ENCODE assay signal across 1 cellular context in genomic region chr12:75334384-75335030, GRCh38.
A peak's percentile ranks its signal among the peaks of the same experiment; 100 is the strongest.
TF ChIP-seq lines count a peak whose summit lies in the region.

Gene GLIPR1L1, plus strand, starts transcription at chr12:75334670. Its CDS starts 59 bp downstream, at chr12:75334729.

TF ChIP-seq in HepG2, 621 proteins besides CTCF, POLR2A, EP300 and RAD21 (continued from another document and continues in another):
- TF ChIP-seq, protein P1, sequence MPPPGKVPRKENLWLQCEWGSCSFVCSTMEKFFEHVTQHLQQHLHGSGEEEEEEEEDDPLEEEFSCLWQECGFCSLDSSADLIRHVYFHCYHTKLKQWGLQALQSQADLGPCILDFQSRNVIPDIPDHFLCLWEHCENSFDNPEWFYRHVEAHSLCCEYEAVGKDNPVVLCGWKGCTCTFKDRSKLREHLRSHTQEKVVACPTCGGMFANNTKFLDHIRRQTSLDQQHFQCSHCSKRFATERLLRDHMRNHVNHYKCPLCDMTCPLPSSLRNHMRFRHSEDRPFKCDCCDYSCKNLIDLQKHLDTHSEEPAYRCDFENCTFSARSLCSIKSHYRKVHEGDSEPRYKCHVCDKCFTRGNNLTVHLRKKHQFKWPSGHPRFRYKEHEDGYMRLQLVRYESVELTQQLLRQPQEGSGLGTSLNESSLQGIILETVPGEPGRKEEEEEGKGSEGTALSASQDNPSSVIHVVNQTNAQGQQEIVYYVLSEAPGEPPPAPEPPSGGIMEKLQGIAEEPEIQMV (CRISPR knock-in tag; IDR thresholded peaks at IDR 0.05; ENCODE audit: low read depth) = no peak
- TF ChIP-seq YEATS4 (CRISPR knock-in tag; IDR thresholded peaks at IDR 0.05; ENCODE audit: borderline replicate concordance) (no peak), CCDC6 (CRISPR knock-in tag; IDR thresholded peaks at IDR 0.05) (no peak), AKNA (CRISPR knock-in tag; IDR thresholded peaks at IDR 0.05; ENCODE audit: borderline replicate concordance) (no peak), CHD4 (IDR thresholded peaks at IDR 0.05; ENCODE audit: borderline replicate concordance, low read length) (no peak), FOSL1 (CRISPR knock-in tag; IDR thresholded peaks at IDR 0.05; ENCODE audit: borderline replicate concordance) (no peak), LCORL (IDR thresholded peaks at IDR 0.05) (no peak), LCORL (CRISPR knock-in tag; IDR thresholded peaks at IDR 0.05) (0 out of 2 replicates have a peak, but pooled peaks have one; percentile 31), MTF1 (CRISPR knock-in tag; IDR thresholded peaks at IDR 0.05) (no peak), THAP9 (CRISPR knock-in tag; IDR thresholded peaks at IDR 0.05; ENCODE audit: borderline replicate concordance) (no peak), ZBTB39 (CRISPR knock-in tag; IDR thresholded peaks at IDR 0.05) (no peak), ZNF563 (CRISPR knock-in tag; IDR thresholded peaks at IDR 0.05) (no peak), ZNF589 (CRISPR knock-in tag; conservative IDR thresholded peaks at IDR 0.05) (no peak), NCOA5 (CRISPR knock-in tag; IDR thresholded peaks at IDR 0.05) (no peak), ZBTB43 (CRISPR knock-in tag; conservative IDR thresholded peaks at IDR 0.05) (no peak), PHB2 (IDR thresholded peaks at IDR 0.05; ENCODE audit: partially characterized antibody) (no peak), U2AF1 (optimal IDR thresholded peaks at IDR 0.05; ENCODE audit: low read depth, low read length) (no peak), HDAC2 (CRISPR knock-in tag; IDR thresholded peaks at IDR 0.05) (no peak), MEIS2 (CRISPR knock-in tag; IDR thresholded peaks at IDR 0.05) (no peak), HNRNPH1 (optimal IDR thresholded peaks at IDR 0.05; ENCODE audit: low read depth, low read length) (no peak), ZNF263 (CRISPR knock-in tag; IDR thresholded peaks at IDR 0.05) (no peak), ZNF780A (CRISPR knock-in tag; IDR thresholded peaks at IDR 0.05) (no peak), ZNF543 (CRISPR knock-in tag; IDR thresholded peaks at IDR 0.05) (no peak), CERS6 (CRISPR knock-in tag; IDR thresholded peaks at IDR 0.05) (no peak), ZNF256 (CRISPR knock-in tag; conservative IDR thresholded peaks at IDR 0.05) (no peak), ZNF260 (CRISPR knock-in tag; IDR thresholded peaks at IDR 0.05; ENCODE audit: borderline replicate concordance, low read depth) (no peak), SIX1 (CRISPR knock-in tag; IDR thresholded peaks at IDR 0.05; ENCODE audit: borderline replicate concordance) (no peak), CENPT (CRISPR knock-in tag; IDR thresholded peaks at IDR 0.05; ENCODE audit: low read depth) (no peak), NFIC (IDR thresholded peaks at IDR 0.05; ENCODE audit: low read length) (no peak), ZNF446 (CRISPR knock-in tag; IDR thresholded peaks at IDR 0.05) (no peak), ZNF512B (CRISPR knock-in tag; IDR thresholded peaks at IDR 0.05; ENCODE audit: borderline replicate concordance) (no peak), ZNF326 (CRISPR knock-in tag; IDR thresholded peaks at IDR 0.05; ENCODE audit: borderline replicate concordance) (no peak)
- TF ChIP-seq, protein P2, sequence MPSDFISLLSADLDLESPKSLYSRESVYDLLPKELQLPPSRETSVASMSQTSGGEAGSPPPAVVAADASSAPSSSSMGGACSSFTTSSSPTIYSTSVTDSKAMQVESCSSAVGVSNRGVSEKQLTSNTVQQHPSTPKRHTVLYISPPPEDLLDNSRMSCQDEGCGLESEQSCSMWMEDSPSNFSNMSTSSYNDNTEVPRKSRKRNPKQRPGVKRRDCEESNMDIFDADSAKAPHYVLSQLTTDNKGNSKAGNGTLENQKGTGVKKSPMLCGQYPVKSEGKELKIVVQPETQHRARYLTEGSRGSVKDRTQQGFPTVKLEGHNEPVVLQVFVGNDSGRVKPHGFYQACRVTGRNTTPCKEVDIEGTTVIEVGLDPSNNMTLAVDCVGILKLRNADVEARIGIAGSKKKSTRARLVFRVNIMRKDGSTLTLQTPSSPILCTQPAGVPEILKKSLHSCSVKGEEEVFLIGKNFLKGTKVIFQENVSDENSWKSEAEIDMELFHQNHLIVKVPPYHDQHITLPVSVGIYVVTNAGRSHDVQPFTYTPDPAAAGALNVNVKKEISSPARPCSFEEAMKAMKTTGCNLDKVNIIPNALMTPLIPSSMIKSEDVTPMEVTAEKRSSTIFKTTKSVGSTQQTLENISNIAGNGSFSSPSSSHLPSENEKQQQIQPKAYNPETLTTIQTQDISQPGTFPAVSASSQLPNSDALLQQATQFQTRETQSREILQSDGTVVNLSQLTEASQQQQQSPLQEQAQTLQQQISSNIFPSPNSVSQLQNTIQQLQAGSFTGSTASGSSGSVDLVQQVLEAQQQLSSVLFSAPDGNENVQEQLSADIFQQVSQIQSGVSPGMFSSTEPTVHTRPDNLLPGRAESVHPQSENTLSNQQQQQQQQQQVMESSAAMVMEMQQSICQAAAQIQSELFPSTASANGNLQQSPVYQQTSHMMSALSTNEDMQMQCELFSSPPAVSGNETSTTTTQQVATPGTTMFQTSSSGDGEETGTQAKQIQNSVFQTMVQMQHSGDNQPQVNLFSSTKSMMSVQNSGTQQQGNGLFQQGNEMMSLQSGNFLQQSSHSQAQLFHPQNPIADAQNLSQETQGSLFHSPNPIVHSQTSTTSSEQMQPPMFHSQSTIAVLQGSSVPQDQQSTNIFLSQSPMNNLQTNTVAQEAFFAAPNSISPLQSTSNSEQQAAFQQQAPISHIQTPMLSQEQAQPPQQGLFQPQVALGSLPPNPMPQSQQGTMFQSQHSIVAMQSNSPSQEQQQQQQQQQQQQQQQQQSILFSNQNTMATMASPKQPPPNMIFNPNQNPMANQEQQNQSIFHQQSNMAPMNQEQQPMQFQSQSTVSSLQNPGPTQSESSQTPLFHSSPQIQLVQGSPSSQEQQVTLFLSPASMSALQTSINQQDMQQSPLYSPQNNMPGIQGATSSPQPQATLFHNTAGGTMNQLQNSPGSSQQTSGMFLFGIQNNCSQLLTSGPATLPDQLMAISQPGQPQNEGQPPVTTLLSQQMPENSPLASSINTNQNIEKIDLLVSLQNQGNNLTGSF (CRISPR knock-in tag; IDR thresholded peaks at IDR 0.05) = no peak
- TF ChIP-seq, protein P3, sequence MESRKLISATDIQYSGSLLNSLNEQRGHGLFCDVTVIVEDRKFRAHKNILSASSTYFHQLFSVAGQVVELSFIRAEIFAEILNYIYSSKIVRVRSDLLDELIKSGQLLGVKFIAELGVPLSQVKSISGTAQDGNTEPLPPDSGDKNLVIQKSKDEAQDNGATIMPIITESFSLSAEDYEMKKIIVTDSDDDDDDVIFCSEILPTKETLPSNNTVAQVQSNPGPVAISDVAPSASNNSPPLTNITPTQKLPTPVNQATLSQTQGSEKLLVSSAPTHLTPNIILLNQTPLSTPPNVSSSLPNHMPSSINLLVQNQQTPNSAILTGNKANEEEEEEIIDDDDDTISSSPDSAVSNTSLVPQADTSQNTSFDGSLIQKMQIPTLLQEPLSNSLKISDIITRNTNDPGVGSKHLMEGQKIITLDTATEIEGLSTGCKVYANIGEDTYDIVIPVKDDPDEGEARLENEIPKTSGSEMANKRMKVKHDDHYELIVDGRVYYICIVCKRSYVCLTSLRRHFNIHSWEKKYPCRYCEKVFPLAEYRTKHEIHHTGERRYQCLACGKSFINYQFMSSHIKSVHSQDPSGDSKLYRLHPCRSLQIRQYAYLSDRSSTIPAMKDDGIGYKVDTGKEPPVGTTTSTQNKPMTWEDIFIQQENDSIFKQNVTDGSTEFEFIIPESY (CRISPR knock-in tag; IDR thresholded peaks at IDR 0.05) = peak; percentile 50; the same call in 1 of the 2 replicates
